1 cellular context compared by ENCODE assay signal in genomic region chrX:15087747-15088146, GRCh38.
A peak's percentile ranks its signal among the peaks of the same experiment; 100 is the strongest.
TF ChIP-seq lines count a peak whose summit lies in the region.

No MANE protein-coding gene starts in this region.

TF ChIP-seq in HepG2, 621 proteins besides CTCF, POLR2A, EP300 and RAD21 (continued from another document):
- no peak for TF ChIP-seq ZNF407 (CRISPR knock-in tag; IDR thresholded peaks at IDR 0.05; ENCODE audit: not compliant biosample characterization)
- no peak for TF ChIP-seq ZBTB21 (CRISPR knock-in tag; IDR thresholded peaks at IDR 0.05)
- no peak for TF ChIP-seq FOXK1 (CRISPR knock-in tag; IDR thresholded peaks at IDR 0.05; ENCODE audit: borderline replicate concordance, low read depth)
- TF ChIP-seq NCOR1 (IDR thresholded peaks at IDR 0.05; ENCODE audit: borderline replicate concordance, low read length), result peak; percentile 48; the same call in 1 of the 2 replicates
- TF ChIP-seq NCOA2 (CRISPR knock-in tag; IDR thresholded peaks at IDR 0.05), result 0 out of 2 replicates have a peak, but pooled peaks have one; percentile 12
- 0 out of 2 replicates have a peak, but pooled peaks have one; percentile 17 for TF ChIP-seq GATAD2A (CRISPR knock-in tag; IDR thresholded peaks at IDR 0.05)
- TF ChIP-seq PLSCR1 (CRISPR knock-in tag; IDR thresholded peaks at IDR 0.05; ENCODE audit: borderline replicate concordance), result no peak
